In genomic region chr4:17447675-17448298, GRCh38 we compare ENCODE assay signal across 8 cellular contexts.
A peak's percentile ranks its signal among the peaks of the same experiment; 100 is the strongest.
DNase-seq lines count a peak whose midpoint lies in the region; ATAC-seq and TF ChIP-seq lines count a peak whose summit lies in the region.

No MANE protein-coding gene starts in this region.

- no peaks in the 10 kb centered on the region for H3K79me2 ChIP-seq in OCI-LY3 (ENCODE audit: low read length)

- H3K36me3 ChIP-seq in OCI-LY3 (replicated peaks; ENCODE audit: low read depth, low read length): no peaks in the 10 kb centered on the region

- peaks cover 2% of the 10 kb centered on the region for H3K27me3 Mint-ChIP-seq in progenitor cell of endocrine pancreas

- no peak overlapping the region for H3K4me3 Mint-ChIP-seq in progenitor cell of endocrine pancreas (ENCODE audit: low read depth)

- H3K4me3 ChIP-seq in OCI-LY3 (ENCODE audit: low read length): no peak overlapping the region

- H3K9me3 Mint-ChIP-seq in progenitor cell of endocrine pancreas (ENCODE audit: low read depth): peaks cover 9% of the 10 kb centered on the region

- no peak overlapping the region for H3K27ac ChIP-seq in OCI-LY3 (ENCODE audit: low read length)

- peak; percentile 79 for DNase-seq in GM03348 (ENCODE audit: low spot score)
- peak; percentile 64 for DNase-seq in HPDE6-E6E7 (ENCODE audit: extremely low spot score)
- peak; percentile 33 for DNase-seq in activated naive CD4-positive, alpha-beta T cell treated with Interleukin-2 at 50 U/mL for 16 hours
- DNase-seq in glomerular visceral epithelial cell (ENCODE audit: extremely low spot score): peak; percentile 27
- peak; percentile 26 for DNase-seq in progenitor cell of endocrine pancreas (ENCODE audit: low spot score, unreplicated experiment)
- no peak for DNase-seq in 8988T

- no peak overlapping the region for H3K27ac Mint-ChIP-seq in progenitor cell of endocrine pancreas

- H3K4me1 ChIP-seq in OCI-LY3 (ENCODE audit: low read length): no peaks in the 10 kb centered on the region

- H2AFZ ChIP-seq in OCI-LY3 (ENCODE audit: low read depth, low read length): no peak overlapping the region

- H3K9ac ChIP-seq in OCI-LY3 (ENCODE audit: low read length): no peak overlapping the region

- no peaks in the 10 kb centered on the region for H3K27me3 ChIP-seq in OCI-LY3 (ENCODE audit: low read depth, low read length)

- no peaks in the 10 kb centered on the region for H3K9me3 ChIP-seq in OCI-LY3 (ENCODE audit: insufficient read depth, low read length)

- ATAC-seq in GM21515 (IDR thresholded peaks at IDR 0.05; ENCODE audit: unreplicated experiment): peak; percentile 94

- H3K36me3 Mint-ChIP-seq in progenitor cell of endocrine pancreas (ENCODE audit: insufficient read depth): no peaks in the 10 kb centered on the region

- H3K4me2 ChIP-seq in OCI-LY3 (ENCODE audit: low read length): no peak overlapping the region

- TF ChIP-seq CTCF in OCI-LY3 (IDR thresholded peaks at IDR 0.05; ENCODE audit: low read depth, low read length) (peak; percentile 84), progenitor cell of endocrine pancreas (IDR thresholded peaks at IDR 0.05; ENCODE audit: unreplicated experiment) (peak; percentile 83)

- no peaks in the 10 kb centered on the region for H4K20me1 ChIP-seq in OCI-LY3 (ENCODE audit: insufficient read depth, low read length)

- H3K4me1 Mint-ChIP-seq in progenitor cell of endocrine pancreas (ENCODE audit: low read depth): no peaks in the 10 kb centered on the region
